10 cellular contexts compared by ENCODE assay signal in genomic region chr1:159177273-159177907, GRCh38. TPM values are rescaled to one million over a fixed set of nuclear protein-coding genes. Genes with fewer than 3 reads are reported as not detected.
DNase-seq lines count a peak whose midpoint lies in the region; ATAC-seq and TF ChIP-seq lines count a peak whose summit lies in the region.
"Had no signal": no experiment of that assay in that cellular context is flagged by ENCODE, and none has a peak within 500 bp of the region (broad histone marks: within the 10 kb centered on the region; RNA-seq: fewer than 3 reads in every experiment).

No MANE protein-coding gene starts in this region.

- ATAC-seq in GM21515 (IDR thresholded peaks at IDR 0.05; ENCODE audit: unreplicated experiment) (no peak), HG02588 (IDR thresholded peaks at IDR 0.05; ENCODE audit: unreplicated experiment) (no peak)

- H3K9ac ChIP-seq in neural progenitor cell: no peak overlapping the region

- H3K4me1 Mint-ChIP-seq in activated CD4-positive, alpha-beta T cell treated with anti-CD3 and anti-CD28 coated beads, Interleukin-2, amount 10 ng/mL, durations not matched to agents 24 days and 14 days: no peaks in the 10 kb centered on the region
- peaks cover 7% of the 10 kb centered on the region for H3K4me1 Mint-ChIP-seq in neural progenitor cell

- H2AFZ ChIP-seq in neural progenitor cell (replicated peaks): no peak overlapping the region

- H3K4me2 ChIP-seq in neural progenitor cell: no peak overlapping the region

- no peak overlapping the region for H3K4me3 ChIP-seq in neural progenitor cell

- intact Hi-C loops in activated CD4-positive, alpha-beta T cell treated with anti-CD3 and anti-CD28 coated beads, Interleukin-2, amount 10 ng/mL, durations not matched to agents 24 days and 14 days (cut with micrococcal nuclease): no loop called here

- TF ChIP-seq CTCF in neural progenitor cell (IDR thresholded peaks at IDR 0.05): no peak

- H3F3A ChIP-seq in neural progenitor cell (ENCODE audit: low read depth): no peaks in the 10 kb centered on the region

- no peaks in the 10 kb centered on the region for H3K9me3 ChIP-seq in neural progenitor cell (ENCODE audit: low read depth)

- peaks cover 99% of the 10 kb centered on the region for H4K20me1 ChIP-seq in neural progenitor cell (ENCODE audit: low read depth)

- no peak overlapping the region for H3K27ac Mint-ChIP-seq in activated CD4-positive, alpha-beta T cell treated with anti-CD3 and anti-CD28 coated beads, Interleukin-2, amount 10 ng/mL, durations not matched to agents 24 days and 14 days
- no peak overlapping the region for H3K27ac Mint-ChIP-seq in neural progenitor cell
- H3K27ac Mint-ChIP-seq: naive B cell had no signal

- no peak overlapping the region for H3K4me3 Mint-ChIP-seq in activated CD4-positive, alpha-beta T cell treated with anti-CD3 and anti-CD28 coated beads, Interleukin-2, amount 10 ng/mL, durations not matched to agents 24 days and 14 days
- H3K4me3 Mint-ChIP-seq in neural progenitor cell: no peak overlapping the region
- H3K4me3 Mint-ChIP-seq: naive B cell had no signal

- H3K79me2 ChIP-seq in neural progenitor cell (ENCODE audit: low read depth): peaks cover 8% of the 10 kb centered on the region

- H3K27me3 Mint-ChIP-seq in activated CD4-positive, alpha-beta T cell treated with anti-CD3 and anti-CD28 coated beads, Interleukin-2, amount 10 ng/mL, durations not matched to agents 24 days and 14 days: peaks cover 28% of the 10 kb centered on the region
- H3K27me3 Mint-ChIP-seq in neural progenitor cell (ENCODE audit: insufficient read depth, low read depth): peaks cover 3% of the 10 kb centered on the region

- no peaks in the 10 kb centered on the region for H3K9me3 Mint-ChIP-seq in activated CD4-positive, alpha-beta T cell treated with anti-CD3 and anti-CD28 coated beads, Interleukin-2, amount 10 ng/mL, durations not matched to agents 24 days and 14 days
- no peaks in the 10 kb centered on the region for H3K9me3 Mint-ChIP-seq in neural progenitor cell
- H3K9me3 Mint-ChIP-seq: naive B cell had no signal

- DNase-seq in activated CD4-positive, alpha-beta T cell treated with anti-CD3 and anti-CD28 coated beads, Interleukin-2, amount 10 ng/mL, durations not matched to agents 24 days and 14 days: peak; percentile 79
- no peak for DNase-seq in activated CD4-positive, alpha-beta T cell treated with anti-CD3 and anti-CD28 coated beads for 4 hours
- DNase-seq in OCI-M1 (lab: John Stamatoyannopoulos, UW) (peak; percentile 89), ecto neural progenitor cell (ENCODE audit: low spot score) (peak; percentile 77), neural progenitor cell (ENCODE audit: low spot score) (peak; percentile 93), C1 segment of cervical spinal cord (lab: John Stamatoyannopoulos, UW) (no peak)
- DNase-seq: naive B cell had no signal

- H3K27ac ChIP-seq in neural progenitor cell: no peak overlapping the region

- no peaks in the 10 kb centered on the region for H3K27me3 ChIP-seq in neural progenitor cell

- H3K4me1 ChIP-seq in neural progenitor cell: peaks cover 4% of the 10 kb centered on the region

- no peaks in the 10 kb centered on the region for H3K36me3 Mint-ChIP-seq in activated CD4-positive, alpha-beta T cell treated with anti-CD3 and anti-CD28 coated beads, Interleukin-2, amount 10 ng/mL, durations not matched to agents 24 days and 14 days (ENCODE audit: low read depth)
- no peaks in the 10 kb centered on the region for H3K36me3 Mint-ChIP-seq in neural progenitor cell

- H3K36me3 ChIP-seq in neural progenitor cell: no peaks in the 10 kb centered on the region

RNA-seq across cellular contexts. Expression of gene CADM3, which starts 6.0 kb away (rescaled TPM):
- not detected in 2 replicates for total RNA-seq in activated CD4-positive, alpha-beta T cell treated with anti-CD3 and anti-CD28 coated beads, Interleukin-2, amount 10 ng/mL, durations not matched to agents 24 days and 14 days
- 6.9 and 15.3 TPM in 2 replicates for total RNA-seq in neural progenitor cell (ENCODE audit: low replicate concordance)
- total RNA-seq: T-helper 1 cell treated with Interleukin-12 subunit alpha and Interleukin-12 subunit beta and Interleukin-4 antibody, amounts not matched to agents 30 ng/mL and 1 ng/mL, for 36 hours had no signal

RNA-seq across cellular contexts. Expression of gene ACKR1, which starts 27.3 kb away (rescaled TPM):
- not detected in 2 replicates for total RNA-seq in activated CD4-positive, alpha-beta T cell treated with anti-CD3 and anti-CD28 coated beads, Interleukin-2, amount 10 ng/mL, durations not matched to agents 24 days and 14 days
- 0.74 TPM in 1 of 2 replicates, not detected in the other for total RNA-seq in neural progenitor cell (ENCODE audit: low replicate concordance)
- total RNA-seq: T-helper 1 cell treated with Interleukin-12 subunit alpha and Interleukin-12 subunit beta and Interleukin-4 antibody, amounts not matched to agents 30 ng/mL and 1 ng/mL, for 36 hours had no signal

Comparison
In these comparisons a context has a peak if more than half of its experiments do, and no peak if none do; other contexts are left out.
1. DNase-seq: peak in activated CD4-positive, alpha-beta T cell treated with anti-CD3 and anti-CD28 coated beads, Interleukin-2, amount 10 ng/mL, durations not matched to agents 24 days and 14 days (single experiment), OCI-M1 (single experiment), ecto neural progenitor cell (single experiment) and neural progenitor cell (single experiment); none in activated CD4-positive, alpha-beta T cell treated with anti-CD3 and anti-CD28 coated beads for 4 hours (0 of 2) and C1 segment of cervical spinal cord (0 of 14).